ENCODE assay signal across 1 cellular context in genomic region chr19:38263696-38264485, GRCh38.
TF ChIP-seq lines count a peak whose summit lies in the region.

No MANE protein-coding gene starts in this region.

TF ChIP-seq in HepG2, 621 proteins besides CTCF, POLR2A, EP300 and RAD21:
- TF ChIP-seq KDM1A (CRISPR knock-in tag; IDR thresholded peaks at IDR 0.05) (no peak), SMAD9 (CRISPR knock-in tag; IDR thresholded peaks at IDR 0.05) (no peak), ZBTB44 (CRISPR knock-in tag; IDR thresholded peaks at IDR 0.05) (no peak), ZBTB3 (CRISPR knock-in tag; IDR thresholded peaks at IDR 0.05; ENCODE audit: borderline replicate concordance, low read depth) (no peak), ZNF790 (CRISPR knock-in tag; IDR thresholded peaks at IDR 0.05; ENCODE audit: borderline replicate concordance) (no peak), MBNL3 (CRISPR knock-in tag; conservative IDR thresholded peaks at IDR 0.05) (no peak), FOSL2 (CRISPR knock-in tag; IDR thresholded peaks at IDR 0.05) (peak; percentile 60), NBN (conservative IDR thresholded peaks at IDR 0.05) (no peak), SNAI1 (CRISPR knock-in tag; IDR thresholded peaks at IDR 0.05; ENCODE audit: borderline replicate concordance) (no peak), KDM3A (CRISPR knock-in tag; IDR thresholded peaks at IDR 0.05; ENCODE audit: low read depth) (no peak), TEAD3 (CRISPR knock-in tag; optimal IDR thresholded peaks at IDR 0.05; ENCODE audit: borderline replicate concordance) (peak; percentile 8)
- TF ChIP-seq, protein P1, sequence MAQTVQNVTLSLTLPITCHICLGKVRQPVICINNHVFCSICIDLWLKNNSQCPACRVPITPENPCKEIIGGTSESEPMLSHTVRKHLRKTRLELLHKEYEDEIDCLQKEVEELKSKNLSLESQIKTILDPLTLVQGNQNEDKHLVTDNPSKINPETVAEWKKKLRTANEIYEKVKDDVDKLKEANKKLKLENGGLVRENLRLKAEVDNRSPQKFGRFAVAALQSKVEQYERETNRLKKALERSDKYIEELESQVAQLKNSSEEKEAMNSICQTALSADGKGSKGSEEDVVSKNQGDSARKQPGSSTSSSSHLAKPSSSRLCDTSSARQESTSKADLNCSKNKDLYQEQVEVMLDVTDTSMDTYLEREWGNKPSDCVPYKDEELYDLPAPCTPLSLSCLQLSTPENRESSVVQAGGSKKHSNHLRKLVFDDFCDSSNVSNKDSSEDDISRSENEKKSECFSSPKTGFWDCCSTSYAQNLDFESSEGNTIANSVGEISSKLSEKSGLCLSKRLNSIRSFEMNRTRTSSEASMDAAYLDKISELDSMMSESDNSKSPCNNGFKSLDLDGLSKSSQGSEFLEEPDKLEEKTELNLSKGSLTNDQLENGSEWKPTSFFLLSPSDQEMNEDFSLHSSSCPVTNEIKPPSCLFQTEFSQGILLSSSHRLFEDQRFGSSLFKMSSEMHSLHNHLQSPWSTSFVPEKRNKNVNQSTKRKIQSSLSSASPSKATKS (CRISPR knock-in tag; IDR thresholded peaks at IDR 0.05), result no peak
- TF ChIP-seq, protein P2, sequence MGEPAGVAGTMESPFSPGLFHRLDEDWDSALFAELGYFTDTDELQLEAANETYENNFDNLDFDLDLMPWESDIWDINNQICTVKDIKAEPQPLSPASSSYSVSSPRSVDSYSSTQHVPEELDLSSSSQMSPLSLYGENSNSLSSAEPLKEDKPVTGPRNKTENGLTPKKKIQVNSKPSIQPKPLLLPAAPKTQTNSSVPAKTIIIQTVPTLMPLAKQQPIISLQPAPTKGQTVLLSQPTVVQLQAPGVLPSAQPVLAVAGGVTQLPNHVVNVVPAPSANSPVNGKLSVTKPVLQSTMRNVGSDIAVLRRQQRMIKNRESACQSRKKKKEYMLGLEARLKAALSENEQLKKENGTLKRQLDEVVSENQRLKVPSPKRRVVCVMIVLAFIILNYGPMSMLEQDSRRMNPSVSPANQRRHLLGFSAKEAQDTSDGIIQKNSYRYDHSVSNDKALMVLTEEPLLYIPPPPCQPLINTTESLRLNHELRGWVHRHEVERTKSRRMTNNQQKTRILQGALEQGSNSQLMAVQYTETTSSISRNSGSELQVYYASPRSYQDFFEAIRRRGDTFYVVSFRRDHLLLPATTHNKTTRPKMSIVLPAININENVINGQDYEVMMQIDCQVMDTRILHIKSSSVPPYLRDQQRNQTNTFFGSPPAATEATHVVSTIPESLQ (CRISPR knock-in tag; conservative IDR thresholded peaks at IDR 0.05), result no peak
TF ChIP-seq in HepG2: peak in this region for 2.
